In the genomic region with DNA sequence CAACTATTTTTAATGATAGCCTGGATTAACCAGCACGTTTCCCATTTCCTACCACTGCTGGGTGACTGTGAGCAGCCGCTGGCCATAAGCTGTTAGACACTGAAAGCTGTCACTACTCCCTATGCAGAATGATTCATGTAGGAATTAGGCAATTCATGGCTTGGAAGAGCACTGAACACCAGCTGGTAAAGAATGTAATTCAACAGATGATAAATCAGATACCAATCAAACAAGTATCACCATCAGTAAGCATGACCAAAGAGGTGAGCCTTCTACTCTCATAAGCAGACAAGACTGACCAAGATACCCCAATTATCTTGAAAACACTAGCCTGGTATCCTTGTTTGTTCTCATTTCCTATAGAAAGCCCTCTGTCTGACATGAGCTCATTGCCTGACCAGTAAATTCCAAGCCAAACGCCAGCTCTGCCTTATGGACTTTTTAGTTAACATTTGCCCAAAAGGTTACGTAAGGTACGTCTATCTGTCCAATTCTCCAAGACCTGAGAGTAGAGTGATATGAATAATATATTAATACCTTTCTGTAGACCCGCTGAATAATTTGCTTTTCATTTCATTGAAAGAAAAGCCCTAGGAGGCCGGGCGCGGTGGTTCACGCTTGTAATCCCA, we compare ENCODE assay signal across 1 cellular context.
TF ChIP-seq lines count a peak whose summit lies in the region.

No MANE protein-coding gene starts in this region.

TF ChIP-seq in HepG2, 621 proteins besides CTCF, POLR2A, EP300 and RAD21 (continued from another document):
- TF ChIP-seq, protein P1, sequence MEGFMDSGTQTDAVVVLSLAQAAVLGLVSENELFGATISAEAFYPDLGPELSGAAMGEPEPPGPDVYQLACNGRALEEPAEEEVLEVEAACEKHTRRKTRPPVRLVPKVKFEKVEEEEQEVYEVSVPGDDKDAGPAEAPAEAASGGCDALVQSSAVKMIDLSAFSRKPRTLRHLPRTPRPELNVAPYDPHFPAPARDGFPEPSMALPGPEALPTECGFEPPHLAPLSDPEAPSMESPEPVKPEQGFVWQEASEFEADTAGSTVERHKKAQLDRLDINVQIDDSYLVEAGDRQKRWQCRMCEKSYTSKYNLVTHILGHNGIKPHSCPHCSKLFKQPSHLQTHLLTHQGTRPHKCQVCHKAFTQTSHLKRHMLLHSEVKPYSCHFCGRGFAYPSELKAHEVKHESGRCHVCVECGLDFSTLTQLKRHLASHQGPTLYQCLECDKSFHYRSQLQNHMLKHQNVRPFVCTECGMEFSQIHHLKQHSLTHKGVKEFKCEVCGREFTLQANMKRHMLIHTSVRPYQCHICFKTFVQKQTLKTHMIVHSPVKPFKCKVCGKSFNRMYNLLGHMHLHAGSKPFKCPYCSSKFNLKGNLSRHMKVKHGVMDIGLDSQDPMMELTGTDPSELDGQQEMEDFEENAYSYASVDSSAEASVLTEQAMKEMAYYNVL (CRISPR knock-in tag; IDR thresholded peaks at IDR 0.05; ENCODE audit: borderline replicate concordance), result no peak
- TF ChIP-seq HOXA7 (CRISPR knock-in tag; IDR thresholded peaks at IDR 0.05), result no peak
- TF ChIP-seq HCFC1 (IDR thresholded peaks at IDR 0.05; ENCODE audit: low read depth, low read length), result no peak
- TF ChIP-seq ZNF136 (CRISPR knock-in tag; IDR thresholded peaks at IDR 0.05; ENCODE audit: low read depth), result no peak
- no peak for TF ChIP-seq HES4 (CRISPR knock-in tag; IDR thresholded peaks at IDR 0.05; ENCODE audit: borderline replicate concordance)
- TF ChIP-seq HOMEZ (CRISPR knock-in tag; IDR thresholded peaks at IDR 0.05; ENCODE audit: low read depth), result no peak
- TF ChIP-seq, protein P2, sequence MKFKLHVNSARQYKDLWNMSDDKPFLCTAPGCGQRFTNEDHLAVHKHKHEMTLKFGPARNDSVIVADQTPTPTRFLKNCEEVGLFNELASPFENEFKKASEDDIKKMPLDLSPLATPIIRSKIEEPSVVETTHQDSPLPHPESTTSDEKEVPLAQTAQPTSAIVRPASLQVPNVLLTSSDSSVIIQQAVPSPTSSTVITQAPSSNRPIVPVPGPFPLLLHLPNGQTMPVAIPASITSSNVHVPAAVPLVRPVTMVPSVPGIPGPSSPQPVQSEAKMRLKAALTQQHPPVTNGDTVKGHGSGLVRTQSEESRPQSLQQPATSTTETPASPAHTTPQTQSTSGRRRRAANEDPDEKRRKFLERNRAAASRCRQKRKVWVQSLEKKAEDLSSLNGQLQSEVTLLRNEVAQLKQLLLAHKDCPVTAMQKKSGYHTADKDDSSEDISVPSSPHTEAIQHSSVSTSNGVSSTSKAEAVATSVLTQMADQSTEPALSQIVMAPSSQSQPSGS (CRISPR knock-in tag; IDR thresholded peaks at IDR 0.05), result no peak
- TF ChIP-seq ZFP36L2 (CRISPR knock-in tag; IDR thresholded peaks at IDR 0.05), result no peak
